ENCODE assay signal across 8 cellular contexts in the genomic region with DNA sequence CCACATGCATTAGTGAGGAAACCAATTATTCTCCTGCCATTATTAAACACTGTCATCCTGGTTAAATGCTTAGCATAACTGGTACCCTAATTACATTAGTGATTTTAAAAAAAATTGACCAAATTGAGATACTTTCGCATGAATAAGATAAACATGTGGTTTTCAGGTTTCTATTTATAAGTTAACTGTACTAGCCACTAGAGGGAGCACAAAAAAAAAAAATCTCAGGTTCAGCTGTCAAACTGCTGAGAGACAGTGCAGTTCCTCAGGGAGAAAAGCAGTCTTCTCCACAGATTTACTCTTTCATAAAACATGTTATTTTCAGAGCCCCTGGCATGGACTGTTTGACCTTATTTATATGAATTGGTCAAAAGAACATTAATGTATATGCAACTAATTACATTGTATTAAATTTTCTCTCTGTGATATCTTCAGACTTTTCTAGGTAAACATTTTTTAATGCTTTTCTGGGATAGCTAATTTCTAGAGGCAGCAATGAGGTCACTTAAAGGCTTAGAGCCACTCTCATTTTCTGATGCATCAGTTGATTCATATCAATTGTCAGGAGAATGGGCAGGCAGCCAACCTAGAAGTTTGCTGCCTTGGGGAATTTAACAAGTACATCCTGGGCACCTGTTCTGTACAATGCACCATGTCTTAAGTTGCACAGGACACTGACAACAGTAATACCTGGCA.
DNase-seq lines count a peak whose midpoint lies in the region; ATAC-seq, FAIRE-seq and TF ChIP-seq lines count a peak whose summit lies in the region.

No MANE protein-coding gene starts in this region.

- no peak for TF ChIP-seq EP300 in transverse colon (IDR thresholded peaks at IDR 0.05; ENCODE audit: low read depth)

- in situ Hi-C loops in astrocyte of the spinal cord (cut with HindIII; ENCODE audit: low sequenced_read_pairs): no loop called here
- in situ Hi-C loops in transverse colon (cut with MboI; ENCODE audit: low pct_ligation_motif_present in 1 of 4, low pct_unique_long_range_greater_than_20kb in 1 of 4, low sequenced_read_pairs in 3 of 4): loop anchor here in 3 of 4 donors (10.0 to 25.0 kb wide), 2 partner anchors 212 to 224 kb away; a partner anchor contains a TSS

- no peak for FAIRE-seq in GM12891 (lab: Jason Lieb, UNC)

- ATAC-seq in HG02938 (IDR thresholded peaks at IDR 0.05; ENCODE audit: unreplicated experiment): peak; percentile 75

- WGBS in transverse colon (ENCODE audit: low coverage in 1 of 2), 2 donors: 0 to 4% methylated on average over 1 of the region's 1 CpG

- TF ChIP-seq CTCF in A673 (conservative IDR thresholded peaks at IDR 0.05; ENCODE audit: low read depth, low read length) (peak; percentile 57), astrocyte of the spinal cord (IDR thresholded peaks at IDR 0.05; ENCODE audit: low read depth, low read length) (peak; percentile 42), transverse colon (IDR thresholded peaks at IDR 0.05) (peak; percentile 46 to 69 (median 63))

- POLR2A ChIA-PET in A673 (lab: Charles Lee; ENCODE audit: low non-redundant PET): no interaction called here

- peak; percentile 46 for DNase-seq in A673 (ENCODE audit: low spot score)
- peak; percentile 16 for DNase-seq in GM12891 (ENCODE audit: insufficient read length, low spot score)
- peak; percentile 17 for DNase-seq in NCI-H2227 treated with DMSO at 0.1 percent for 48 hours (lab: John Stamatoyannopoulos, UW)
- DNase-seq in astrocyte of the spinal cord (ENCODE audit: low read depth, low spot score): peak; percentile 63
- DNase-seq in iris pigment epithelial cell (ENCODE audit: low read depth): peak; percentile 56
- no peak for DNase-seq in transverse colon
- DNase-seq in occipital lobe (lab: John Stamatoyannopoulos, UW): no peak

- no peaks in the 10 kb centered on the region for H3K9me3 ChIP-seq in A673 (ENCODE audit: low read depth, low read length, poor library complexity, severe bottlenecking)
- no peaks in the 10 kb centered on the region for H3K9me3 ChIP-seq in transverse colon

- peaks cover 12% of the 10 kb centered on the region for H3K36me3 ChIP-seq in A673 (ENCODE audit: insufficient read depth, low read length, poor library complexity, severe bottlenecking)
- peaks cover 0 to 30% (median 15%) of the 10 kb centered on the region in 4 donors for H3K36me3 ChIP-seq in transverse colon

- CTCF ChIA-PET in A673 (lab: Charles Lee): interaction anchor here (0.7 to 1.5 kb wide), 2 partner anchors 111 to 172 kb away, joined by 3 to 4 read pairs; no protein-coding TSS in a partner anchor

- no peak for TF ChIP-seq POLR2A in GM12891 (IDR thresholded peaks at IDR 0.05; ENCODE audit: low read depth, low read length)
- TF ChIP-seq POLR2A in transverse colon (IDR thresholded peaks at IDR 0.05): no peak

- no TSS peak for BruUV-seq in A673 (replicated peaks; lab: Mats Ljungman, UMichigan)

- intact Hi-C loops in A673 (cut with micrococcal nuclease; ENCODE audit: unreplicated experiment) (loop anchor here (2.0 kb wide), 1 partner anchor 220 kb away; no protein-coding TSS in a partner anchor), transverse colon (cut with DNase I; ENCODE audit: low total_unique reads) (loop anchor here (2.0 kb wide), 1 partner anchor 220 kb away; no protein-coding TSS in a partner anchor)

- H3K4me1 ChIP-seq in A673 (ENCODE audit: insufficient read depth, low read length, poor library complexity, severe bottlenecking) (no peaks in the 10 kb centered on the region), transverse colon (no peaks in the 10 kb centered on the region)

- H3K27ac ChIP-seq in A673 (ENCODE audit: low read depth, low read length, poor library complexity, severe bottlenecking) (no peak overlapping the region), transverse colon (no peak overlapping the region)

- no peak overlapping the region for H3K4me3 ChIP-seq in A673 (ENCODE audit: low read depth, low read length, poor library complexity, severe bottlenecking)
- no peak overlapping the region for H3K4me3 ChIP-seq in astrocyte of the spinal cord (ENCODE audit: low read depth, low read length)
- no peak overlapping the region for H3K4me3 ChIP-seq in transverse colon

- H3K27me3 ChIP-seq in A673 (replicated peaks; ENCODE audit: insufficient read depth, low read depth, low read length, poor library complexity): no peaks in the 10 kb centered on the region
- no peaks in the 10 kb centered on the region for H3K27me3 ChIP-seq in transverse colon

TF ChIP-seq in GM12891, 5 proteins besides CTCF, POLR2A, EP300 and RAD21:
- no peak for TF ChIP-seq POLR2AphosphoS5 (IDR thresholded peaks at IDR 0.05; ENCODE audit: low read depth, low read length)
- TF ChIP-seq SPI1 (IDR thresholded peaks at IDR 0.05; ENCODE audit: low read depth, low read length): no peak
- no peak for TF ChIP-seq PAX5 (IDR thresholded peaks at IDR 0.05; ENCODE audit: insufficient read depth, low read length, severe bottlenecking)
- no peak for TF ChIP-seq TAF1 (IDR thresholded peaks at IDR 0.05; ENCODE audit: low read depth, low read length)
- TF ChIP-seq POU2F2 (IDR thresholded peaks at IDR 0.05; ENCODE audit: low read depth, low read length): no peak

Comparison
In these comparisons a context has a peak if more than half of its experiments do, and no peak if none do; other contexts are left out.
1. DNase-seq: peak in A673 (single experiment), GM12891 (single experiment), NCI-H2227 treated with DMSO at 0.1 percent for 48 hours (single experiment), astrocyte of the spinal cord (single experiment) and iris pigment epithelial cell (single experiment); none in transverse colon (single experiment) and occipital lobe (single experiment).
2. Peak in every context shown above with its lines, with median percentiles within 50 percentile points of each other: CTCF ChIP-seq.